In the genomic region with DNA sequence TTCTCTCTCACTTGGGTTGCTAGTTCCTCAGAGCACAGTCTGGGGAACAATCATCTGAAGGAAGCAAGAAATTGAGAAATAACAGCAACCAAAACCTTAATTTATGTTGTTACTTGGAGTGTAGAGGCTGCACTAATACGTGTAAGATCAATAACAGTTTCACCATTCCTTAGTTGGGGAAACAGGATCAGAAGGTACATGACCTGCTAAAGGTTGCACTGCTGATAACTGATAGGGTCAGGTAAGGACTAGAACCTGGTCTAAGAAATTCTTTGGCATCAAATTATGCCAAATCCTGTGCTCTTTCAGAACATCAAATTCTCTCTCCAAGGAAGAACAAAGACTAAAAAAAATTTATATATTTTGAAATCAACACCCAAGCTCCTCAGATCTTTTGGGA, we compare ENCODE assay signal across 18 cellular contexts.
"Had no signal": no experiment of that assay in that cellular context is flagged by ENCODE, and none has a peak within 500 bp of the region (broad histone marks: within the 10 kb centered on the region; RNA-seq: fewer than 3 reads in every experiment).

No MANE protein-coding gene starts in this region.

- H3K27me3 ChIP-seq: esophagus muscularis mucosa, gastrocnemius medialis, neutrophil, ovary had no signal

- H3K27ac ChIP-seq: epithelial cell of prostate, esophagus muscularis mucosa, gastrocnemius medialis, heart right ventricle, neutrophil, ovary had no signal

- H3K4me3 Mint-ChIP-seq: immature natural killer cell, naive B cell, nephron progenitor cell had no signal

- H3K9me3 ChIP-seq: esophagus muscularis mucosa, gastrocnemius medialis, heart right ventricle, neutrophil, ovary had no signal

- ATAC-seq: gastrocnemius medialis, heart right ventricle, left ventricle myocardium superior, right cardiac atrium had no signal

- H3K9me3 Mint-ChIP-seq: naive B cell, nephron progenitor cell had no signal

- H3K27ac Mint-ChIP-seq: immature natural killer cell, naive B cell, nephron progenitor cell, progenitor cell of endocrine pancreas had no signal

- H3K36me3 Mint-ChIP-seq: immature natural killer cell, naive B cell had no signal

- H3K27me3 Mint-ChIP-seq: progenitor cell of endocrine pancreas had no signal

- DNase-seq: effector memory CD4-positive, alpha-beta T cell; gastrocnemius medialis; heart right ventricle; hypothalamus; immature natural killer cell; left ventricle myocardium superior; mesendoderm; naive B cell; nephron progenitor cell; ovary; right cardiac atrium; stimulated activated CD4-positive, alpha-beta T cell treated with anti-CD3 and anti-CD28 coated beads, Interleukin-2, amount 100 ng/mL, for 48 hours; stimulated activated naive CD4-positive, alpha-beta T cell treated with Interleukin-2 at 50 U/mL for 16 hours; trophoblast cell had no signal

- H3K4me1 Mint-ChIP-seq: immature natural killer cell, naive B cell had no signal
